ENCODE assay signal across 26 cellular contexts in the genomic region with DNA sequence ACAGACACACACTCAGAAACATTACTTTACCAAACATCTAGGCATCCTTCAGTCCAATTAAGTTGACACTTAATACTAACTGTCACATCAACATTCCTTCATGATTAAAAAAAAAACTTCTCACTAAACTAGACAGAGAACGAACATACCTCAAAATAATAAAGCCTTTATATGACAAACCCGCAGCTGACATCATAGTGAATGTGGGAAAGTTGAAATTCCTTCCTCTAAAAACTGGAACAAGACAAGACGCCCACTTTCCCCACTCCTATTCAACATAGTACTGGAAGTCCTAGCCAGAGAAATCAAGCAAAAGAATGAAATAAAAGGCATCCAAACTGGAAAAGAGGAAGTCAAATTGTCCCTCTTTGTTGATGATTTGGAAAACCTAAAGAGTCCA.
"Had no signal": no experiment of that assay in that cellular context is flagged by ENCODE, and none has a peak within 500 bp of the region (broad histone marks: within the 10 kb centered on the region; RNA-seq: fewer than 3 reads in every experiment).

No MANE protein-coding gene starts in this region.

- H3K27me3 Mint-ChIP-seq: stimulated activated naive CD8-positive, alpha-beta T cell treated with anti-CD3 and anti-CD28 coated beads, Interleukin-15, amount 100 ng/mL, for 72 hours had no signal

- H3K9me3 Mint-ChIP-seq: stimulated activated naive B cell treated with anti-CD40 and anti-IgM and Interleukin-4, amounts not matched to agents 10 μg/mL and 1 μg/mL and 100 μg/mL, for 72 hours had no signal

- H3K4me2 ChIP-seq: hepatocyte had no signal

- H3K36me3 ChIP-seq: gastroesophageal sphincter, left ventricle myocardium inferior, lower lobe of right lung, prostate gland, right lobe of liver, spleen, tibial nerve, upper lobe of right lung, vagina had no signal

- H3K79me2 ChIP-seq: hepatocyte, parathyroid adenoma had no signal

- H3K4me3 ChIP-seq: gastroesophageal sphincter, hepatocyte, left ventricle myocardium inferior, lower lobe of right lung, prostate gland, right lobe of liver, spleen, testis, tibial nerve, upper lobe of right lung, vagina had no signal

- H3K27me3 ChIP-seq: gastroesophageal sphincter, hepatocyte, right lobe of liver, spleen, testis, tibial nerve, upper lobe of right lung, vagina had no signal

- H3K4me3 Mint-ChIP-seq: nephron progenitor cell; stimulated activated naive B cell treated with anti-CD40 and anti-IgM and Interleukin-4, amounts not matched to agents 10 μg/mL and 1 μg/mL and 100 μg/mL, for 72 hours; stimulated activated naive CD8-positive, alpha-beta T cell treated with anti-CD3 and anti-CD28 coated beads, Interleukin-15, amount 100 ng/mL, for 72 hours had no signal

- H3K27ac ChIP-seq: gastroesophageal sphincter, hepatocyte, left ventricle myocardium inferior, lower lobe of right lung, parathyroid adenoma, prostate gland, right lobe of liver, spleen, testis, upper lobe of right lung, vagina had no signal

- H3K27ac Mint-ChIP-seq: naive B cell; nephron progenitor cell; stimulated activated naive B cell treated with anti-CD40 and anti-IgM and Interleukin-4, amounts not matched to agents 10 μg/mL and 1 μg/mL and 100 μg/mL, for 72 hours; stimulated activated naive CD8-positive, alpha-beta T cell treated with anti-CD3 and anti-CD28 coated beads, Interleukin-15, amount 100 ng/mL, for 72 hours had no signal

- H3K9me3 ChIP-seq: gastroesophageal sphincter, lower lobe of right lung, prostate gland, right lobe of liver, testis, tibial nerve, vagina had no signal

- FAIRE-seq: endometrium, kidney had no signal

- H3K36me3 Mint-ChIP-seq: naive B cell; stimulated activated naive B cell treated with anti-CD40 and anti-IgM and Interleukin-4, amounts not matched to agents 10 μg/mL and 1 μg/mL and 100 μg/mL, for 72 hours had no signal

- H3K9ac ChIP-seq: parathyroid adenoma had no signal

- ATAC-seq: esophagus mucosa; gastroesophageal sphincter; left cardiac atrium; lower lobe of right lung; right lobe of liver; stimulated activated naive B cell treated with anti-CD40 and anti-IgM and Interleukin-4, amounts not matched to agents 10 μg/mL and 1 μg/mL and 100 μg/mL, for 72 hours; stimulated activated naive CD8-positive, alpha-beta T cell treated with anti-CD3 and anti-CD28 coated beads, Interleukin-15, amount 100 ng/mL, for 72 hours; upper lobe of right lung had no signal

- DNase-seq: effector memory CD4-positive, alpha-beta T cell; glutamatergic neuron; kidney; left cardiac atrium; left ventricle myocardium inferior; lower lobe of right lung; mesenchymal stem cell; naive B cell; nephron progenitor cell; right lobe of liver; spleen; stimulated activated CD4-positive, alpha-beta T cell treated with anti-CD3 and anti-CD28 coated beads, Interleukin-15, amount 100 ng/mL, for 24 hours; stimulated activated CD4-positive, alpha-beta T cell treated with anti-CD3 and anti-CD28 coated beads, Interleukin-1b, Interleukin-23, amount 100 ng/mL, for 48 hours; stimulated activated CD4-positive, alpha-beta T cell treated with anti-CD3 and anti-CD28 coated beads, Interleukin-4, amount 100 ng/mL, for 4 hours; stimulated activated naive B cell treated with anti-CD40 and anti-IgM and Interleukin-4, amounts not matched to agents 10 μg/mL and 1 μg/mL and 100 μg/mL, for 72 hours; stimulated activated naive CD8-positive, alpha-beta T cell treated with anti-CD3 and anti-CD28 coated beads, Interleukin-15, amount 100 ng/mL, for 72 hours; testis; upper lobe of right lung had no signal

- H3K4me1 ChIP-seq: gastroesophageal sphincter, left ventricle myocardium inferior, lower lobe of right lung, parathyroid adenoma, prostate gland, right lobe of liver, spleen, testis, tibial nerve, upper lobe of right lung, vagina had no signal

- H2AFZ ChIP-seq: hepatocyte, parathyroid adenoma had no signal

- H3K4me1 Mint-ChIP-seq: naive B cell; nephron progenitor cell; stimulated activated naive B cell treated with anti-CD40 and anti-IgM and Interleukin-4, amounts not matched to agents 10 μg/mL and 1 μg/mL and 100 μg/mL, for 72 hours; stimulated activated naive CD8-positive, alpha-beta T cell treated with anti-CD3 and anti-CD28 coated beads, Interleukin-15, amount 100 ng/mL, for 72 hours had no signal
